Comparison of ENCODE assay signal across 1 cellular context in genomic region chr2:227386630-227387029, GRCh38.
TF ChIP-seq lines count a peak whose summit lies in the region.

No MANE protein-coding gene starts in this region.

TF ChIP-seq in A549, 52 proteins besides CTCF, POLR2A, EP300 and RAD21 (continued from another document):
- TF ChIP-seq, protein P1, sequence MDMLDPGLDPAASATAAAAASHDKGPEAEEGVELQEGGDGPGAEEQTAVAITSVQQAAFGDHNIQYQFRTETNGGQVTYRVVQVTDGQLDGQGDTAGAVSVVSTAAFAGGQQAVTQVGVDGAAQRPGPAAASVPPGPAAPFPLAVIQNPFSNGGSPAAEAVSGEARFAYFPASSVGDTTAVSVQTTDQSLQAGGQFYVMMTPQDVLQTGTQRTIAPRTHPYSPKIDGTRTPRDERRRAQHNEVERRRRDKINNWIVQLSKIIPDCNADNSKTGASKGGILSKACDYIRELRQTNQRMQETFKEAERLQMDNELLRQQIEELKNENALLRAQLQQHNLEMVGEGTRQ (IDR thresholded peaks at IDR 0.05), result no peak
- TF ChIP-seq FOSL2 (IDR thresholded peaks at IDR 0.05), result no peak
- TF ChIP-seq FOSL2 (CRISPR knock-in tag; IDR thresholded peaks at IDR 0.05), result 0 out of 2 replicates have a peak, but pooled peaks have one; percentile 19
- peak; percentile 32; the same call in 1 of the 2 replicates for TF ChIP-seq RARB (CRISPR knock-in tag; IDR thresholded peaks at IDR 0.05)
- peak; percentile 50; the same call in 1 of the 2 replicates for TF ChIP-seq HOXB13 (CRISPR knock-in tag; IDR thresholded peaks at IDR 0.05; ENCODE audit: low read depth)
